Comparison of ENCODE assay signal across 18 cellular contexts in genomic region chr13:27472941-27473340, GRCh38. TPM values are rescaled to one million over a fixed set of nuclear protein-coding genes. Genes with fewer than 3 reads are reported as not detected.
DNase-seq lines count a peak whose midpoint lies in the region; ATAC-seq and TF ChIP-seq lines count a peak whose summit lies in the region.
"Had no signal": no experiment of that assay in that cellular context is flagged by ENCODE, and none has a peak within 500 bp of the region (broad histone marks: within the 10 kb centered on the region; RNA-seq: fewer than 3 reads in every experiment).

No MANE protein-coding gene starts in this region.

- no peak overlapping the region for H3K23ac ChIP-seq in mesendoderm (ENCODE audit: low read length)

- no peaks in the 10 kb centered on the region for H4K20me1 ChIP-seq in Karpas-422 (ENCODE audit: insufficient read depth, low read depth, low read length)

- H3K4me1 Mint-ChIP-seq in activated naive CD8-positive, alpha-beta T cell treated with anti-CD3 and anti-CD28 coated beads, Interleukin-2, amount 10 ng/mL, durations not matched to agents 7 days and 5 days = peaks cover 17% of the 10 kb centered on the region
- H3K4me1 Mint-ChIP-seq in activated naive CD8-positive, alpha-beta T cell treated with anti-CD3 and anti-CD28 coated beads for 36 hours = peaks cover 8% of the 10 kb centered on the region
- H3K4me1 Mint-ChIP-seq in central memory CD8-positive, alpha-beta T cell = peaks cover 12% of the 10 kb centered on the region

- peak overlapping the region; percentile 25 for H3K4me3 Mint-ChIP-seq in activated naive CD8-positive, alpha-beta T cell treated with anti-CD3 and anti-CD28 coated beads, Interleukin-2, amount 10 ng/mL, durations not matched to agents 7 days and 5 days
- H3K4me3 Mint-ChIP-seq in activated naive CD8-positive, alpha-beta T cell treated with anti-CD3 and anti-CD28 coated beads for 36 hours = no peak overlapping the region
- no peak overlapping the region for H3K4me3 Mint-ChIP-seq in central memory CD8-positive, alpha-beta T cell

- no peak overlapping the region for H2AK5ac ChIP-seq in mesendoderm (ENCODE audit: low read length)

- H3K9me3 ChIP-seq in Karpas-422 (ENCODE audit: low read length) = no peaks in the 10 kb centered on the region
- H3K9me3 ChIP-seq: SK-N-SH had no signal

- peaks cover 14% of the 10 kb centered on the region for H3K4me1 ChIP-seq in Karpas-422 (ENCODE audit: low read length)
- no peaks in the 10 kb centered on the region for H3K4me1 ChIP-seq in mesendoderm (ENCODE audit: control insufficient read depth, low read depth, low read length)

- no peaks in the 10 kb centered on the region for H3K9me3 Mint-ChIP-seq in activated naive CD8-positive, alpha-beta T cell treated with anti-CD3 and anti-CD28 coated beads, Interleukin-2, amount 10 ng/mL, durations not matched to agents 7 days and 5 days
- H3K9me3 Mint-ChIP-seq in activated naive CD8-positive, alpha-beta T cell treated with anti-CD3 and anti-CD28 coated beads for 36 hours = no peaks in the 10 kb centered on the region
- no peaks in the 10 kb centered on the region for H3K9me3 Mint-ChIP-seq in central memory CD8-positive, alpha-beta T cell

- H3K4me3 ChIP-seq in Karpas-422 (ENCODE audit: low read length) (no peak overlapping the region), brain microvascular endothelial cell (ENCODE audit: low read depth, low read length) (no peak overlapping the region), mesendoderm (ENCODE audit: low read length) (no peak overlapping the region)

- H2AFZ ChIP-seq in Karpas-422 (ENCODE audit: low read length) = peak overlapping the region; percentile 59; the same call in 1 of the 2 replicates

- H3K27me3 ChIP-seq in Karpas-422 (ENCODE audit: low read length) (no peaks in the 10 kb centered on the region), brain microvascular endothelial cell (replicated peaks) (no peaks in the 10 kb centered on the region), mesendoderm (ENCODE audit: insufficient read depth, low read length, poor library complexity) (no peaks in the 10 kb centered on the region)

- no peak overlapping the region for H2BK120ac ChIP-seq in mesendoderm (ENCODE audit: low read depth, low read length)

- H3K4ac ChIP-seq in mesendoderm (ENCODE audit: low read depth, low read length) = no peak overlapping the region

- no peak overlapping the region for H2BK5ac ChIP-seq in mesendoderm (ENCODE audit: low read length)

- H3K27ac Mint-ChIP-seq in activated naive CD8-positive, alpha-beta T cell treated with anti-CD3 and anti-CD28 coated beads, Interleukin-2, amount 10 ng/mL, durations not matched to agents 7 days and 5 days = no peak overlapping the region
- H3K27ac Mint-ChIP-seq in activated naive CD8-positive, alpha-beta T cell treated with anti-CD3 and anti-CD28 coated beads for 36 hours = no peak overlapping the region
- no peak overlapping the region for H3K27ac Mint-ChIP-seq in central memory CD8-positive, alpha-beta T cell (ENCODE audit: low read depth)

- peak; percentile 87 for ATAC-seq in activated naive CD8-positive, alpha-beta T cell treated with anti-CD3 and anti-CD28 coated beads, Interleukin-2, amount 10 ng/mL, durations not matched to agents 7 days and 5 days (ENCODE audit: low read depth)
- ATAC-seq in central memory CD8-positive, alpha-beta T cell (replicated peaks; ENCODE audit: extremely low read depth, poor library complexity, severe bottlenecking) = peak; percentile 77

- H3K79me2 ChIP-seq in Karpas-422 (ENCODE audit: low read length) (no peaks in the 10 kb centered on the region), mesendoderm (ENCODE audit: control insufficient read depth, insufficient read depth, low read length) (no peaks in the 10 kb centered on the region)

- H3K4me2 ChIP-seq in Karpas-422 (ENCODE audit: low read depth, low read length, poor library complexity, severe bottlenecking) (no peak overlapping the region), mesendoderm (ENCODE audit: low read length) (no peak overlapping the region)
- H3K4me2 ChIP-seq: SK-N-SH had no signal

- no CpG with 5 or more reads among the region's 3 CpGs for WGBS in mesendoderm (ENCODE audit: extremely low coverage, insufficient coverage, low lambda C conversion rate)

- no peak overlapping the region for H4K8ac ChIP-seq in mesendoderm (ENCODE audit: low read depth, low read length)

- H3K27ac ChIP-seq in Karpas-422 (ENCODE audit: low read length) (no peak overlapping the region), brain microvascular endothelial cell (no peak overlapping the region), mesendoderm (ENCODE audit: low read depth, low read length) (no peak overlapping the region)

- H2BK15ac ChIP-seq in mesendoderm (replicated peaks; ENCODE audit: low read depth) = no peak overlapping the region

- peaks cover 2% of the 10 kb centered on the region for H3K27me3 Mint-ChIP-seq in activated naive CD8-positive, alpha-beta T cell treated with anti-CD3 and anti-CD28 coated beads, Interleukin-2, amount 10 ng/mL, durations not matched to agents 7 days and 5 days
- H3K27me3 Mint-ChIP-seq in activated naive CD8-positive, alpha-beta T cell treated with anti-CD3 and anti-CD28 coated beads for 36 hours = no peaks in the 10 kb centered on the region
- H3K27me3 Mint-ChIP-seq in central memory CD8-positive, alpha-beta T cell = peaks cover 9% of the 10 kb centered on the region

- in situ Hi-C loops in brain microvascular endothelial cell (cut with HindIII; ENCODE audit: low pct_ligation_motif_present, low sequenced_read_pairs) = no loop called here

- TF ChIP-seq CTCF in brain microvascular endothelial cell (IDR thresholded peaks at IDR 0.05; ENCODE audit: low read depth, low read length, missing control alignments) = no peak

- H3K18ac ChIP-seq in mesendoderm (ENCODE audit: low read length) = no peak overlapping the region

- no peak overlapping the region for H3K56ac ChIP-seq in mesendoderm (ENCODE audit: low read length)

- no peak for DNase-seq in activated naive CD8-positive, alpha-beta T cell treated with anti-CD3 and anti-CD28 coated beads, Interleukin-2, amount 10 ng/mL, durations not matched to agents 7 days and 5 days
- DNase-seq in activated naive CD8-positive, alpha-beta T cell treated with anti-CD3 and anti-CD28 coated beads for 36 hours = no peak
- DNase-seq in Karpas-422 (no peak), brain microvascular endothelial cell (no peak), mesendoderm (no peak), LoVo (ENCODE audit: low spot score) (no peak)
- DNase-seq in central memory CD8-positive, alpha-beta T cell (ENCODE audit: low spot score in 2 of 2) = no peak
- DNase-seq: C1 segment of cervical spinal cord, DMS79 treated with DMSO at 0.1 percent for 48 hours, MM.1S, NCI-H1092, NCI-H1436 treated with DMSO at 0.1 percent for 48 hours, NCI-H2081, NCI-H446 treated with DMSO at 0.1 percent for 48 hours, NCI-H69, RPMI8226, SHP77 treated with DMSO at 0.1 percent for 48 hours, SK-N-SH had no signal

- H3K36me3 Mint-ChIP-seq in activated naive CD8-positive, alpha-beta T cell treated with anti-CD3 and anti-CD28 coated beads, Interleukin-2, amount 10 ng/mL, durations not matched to agents 7 days and 5 days = peaks cover 1% of the 10 kb centered on the region
- no peaks in the 10 kb centered on the region for H3K36me3 Mint-ChIP-seq in activated naive CD8-positive, alpha-beta T cell treated with anti-CD3 and anti-CD28 coated beads for 36 hours
- no peaks in the 10 kb centered on the region for H3K36me3 Mint-ChIP-seq in central memory CD8-positive, alpha-beta T cell (ENCODE audit: insufficient read depth)

- H3K36me3 ChIP-seq in Karpas-422 (ENCODE audit: insufficient read depth, low read length) (no peaks in the 10 kb centered on the region), brain microvascular endothelial cell (replicated peaks) (no peaks in the 10 kb centered on the region), mesendoderm (ENCODE audit: control insufficient read depth, insufficient read depth, low read length) (no peaks in the 10 kb centered on the region)

- H3K9me2 ChIP-seq in Karpas-422 (replicated peaks; ENCODE audit: insufficient read depth, low read length) = no peaks in the 10 kb centered on the region
- H3K9me2 ChIP-seq: SK-N-SH had no signal

- POLR2A ChIA-PET in activated naive CD8-positive, alpha-beta T cell treated with anti-CD3 and anti-CD28 coated beads, Interleukin-2, amount 10 ng/mL, durations not matched to agents 7 days and 5 days (lab: Charles Lee) = interaction anchor here (1.4 kb wide), 1 partner anchor 23 kb away, joined by 3 read pairs; the partner anchor contains the start of gene MTIF3

- H3K79me1 ChIP-seq in mesendoderm (ENCODE audit: low read length) = no peaks in the 10 kb centered on the region

- H4K5ac ChIP-seq in mesendoderm (ENCODE audit: low read length) = no peak overlapping the region

- no peak overlapping the region for H3K9ac ChIP-seq in Karpas-422 (ENCODE audit: low read length)
- no peak overlapping the region for H3K9ac ChIP-seq in mesendoderm (ENCODE audit: low read length)
- H3K9ac ChIP-seq: SK-N-SH had no signal

RNA-seq across cellular contexts. Expression of gene MTIF3, which starts 22.6 kb away (rescaled TPM):
- 10 to 100 TPM; 51.5 to 60.4 TPM for total RNA-seq in activated naive CD8-positive, alpha-beta T cell treated with anti-CD3 and anti-CD28 coated beads, Interleukin-2, amount 10 ng/mL, durations not matched to agents 7 days and 5 days
- total RNA-seq in activated naive CD8-positive, alpha-beta T cell treated with anti-CD3 and anti-CD28 coated beads for 36 hours = 10 to 100 TPM; 28.7 to 30.4 TPM
- 44.9 and 48.6 TPM in 2 replicates for total RNA-seq in Karpas-422 (2014; rRNA removed; shearing (Covaris generic); ENCODE audit: low replicate concordance)
- polyA plus RNA-seq in mesendoderm (2013, experiment 1 of 2) = 58.2 TPM
- polyA plus RNA-seq in mesendoderm (2013, experiment 2 of 2) = 58.0 TPM

RNA-seq across cellular contexts. Expression of gene GTF3A, which starts 48.5 kb away (rescaled TPM):
- total RNA-seq in activated naive CD8-positive, alpha-beta T cell treated with anti-CD3 and anti-CD28 coated beads, Interleukin-2, amount 10 ng/mL, durations not matched to agents 7 days and 5 days = 100 to 1,000 TPM; 159 to 173 TPM
- total RNA-seq in activated naive CD8-positive, alpha-beta T cell treated with anti-CD3 and anti-CD28 coated beads for 36 hours = 100 to 1,000 TPM; 284 to 285 TPM
- 357 and 373 TPM in 2 replicates for total RNA-seq in Karpas-422 (2014; rRNA removed; shearing (Covaris generic); ENCODE audit: low replicate concordance)
- 93.6 TPM for polyA plus RNA-seq in mesendoderm (2013, experiment 1 of 2)
- 97.5 TPM for polyA plus RNA-seq in mesendoderm (2013, experiment 2 of 2)
